ENCODE assay signal across 14 cellular contexts in genomic region chr5:16932401-16932800, GRCh38. TPM values are rescaled to one million over a fixed set of nuclear protein-coding genes. Genes with fewer than 3 reads are reported as not detected.
A peak's percentile ranks its signal among the peaks of the same experiment; 100 is the strongest.
DNase-seq lines count a peak whose midpoint lies in the region; ATAC-seq, FAIRE-seq and TF ChIP-seq lines count a peak whose summit lies in the region.
"Had no signal": no experiment of that assay in that cellular context is flagged by ENCODE, and none has a peak within 500 bp of the region (broad histone marks: within the 10 kb centered on the region; RNA-seq: fewer than 3 reads in every experiment).

No MANE protein-coding gene starts in this region.

- no peaks in the 10 kb centered on the region for H3K9me3 ChIP-seq in mammary epithelial cell (replicated peaks; ENCODE audit: insufficient read depth, low read length)
- H3K9me3 ChIP-seq in breast epithelium: no peaks in the 10 kb centered on the region
- no peaks in the 10 kb centered on the region for H3K9me3 ChIP-seq in endothelial cell of umbilical vein (replicated peaks; ENCODE audit: control insufficient read depth, insufficient read depth, low read length)
- no peaks in the 10 kb centered on the region for H3K9me3 ChIP-seq in tibial artery
- no peaks in the 10 kb centered on the region for H3K9me3 ChIP-seq in esophagus squamous epithelium

- dilution Hi-C loops in mammary epithelial cell (cut with HindIII; ENCODE audit: low sequenced_read_pairs) (no loop called here), endothelial cell of umbilical vein (cut with MboI; ENCODE audit: extremely low pct_ligation_motif_present, low sequenced_read_pairs) (no loop called here)

- in situ Hi-C loops in mammary epithelial cell (cut with MboI; ENCODE audit: low sequenced_read_pairs in 2 of 2): loop anchor here (10.0 kb wide), 3 partner anchors 192 to 252 kb away; no protein-coding TSS in a partner anchor

- H3K4me1 ChIP-seq in mammary epithelial cell (ENCODE audit: insufficient read depth, low read length): peaks cover 25% of the 10 kb centered on the region
- H3K4me1 ChIP-seq in breast epithelium: no peaks in the 10 kb centered on the region
- peaks cover 42% of the 10 kb centered on the region for H3K4me1 ChIP-seq in endothelial cell of umbilical vein (ENCODE audit: control insufficient read depth, extremely low read depth, insufficient read depth, low read length)
- H3K4me1 ChIP-seq in tibial artery: peaks cover 0 to 33% (median 17%) of the 10 kb centered on the region in 4 donors
- H3K4me1 ChIP-seq in esophagus squamous epithelium: peaks cover 0 to 64% (median 17%) of the 10 kb centered on the region in 3 donors

- H3K9me1 ChIP-seq in endothelial cell of umbilical vein (replicated peaks; ENCODE audit: control insufficient read depth, extremely low read depth, insufficient read depth, low read length): no peaks in the 10 kb centered on the region

- TF ChIP-seq CTCF in mammary epithelial cell (conservative IDR thresholded peaks at IDR 0.05 in 1 of 2, IDR thresholded peaks at IDR 0.05 in 1 of 2; ENCODE audit: extremely low read depth in 1 of 2, insufficient read depth in 1 of 2, low read depth in 1 of 2, low read length in 2 of 2) (no peak), breast epithelium (IDR thresholded peaks at IDR 0.05) (no peak), endothelial cell of umbilical vein (IDR thresholded peaks at IDR 0.05; ENCODE audit: extremely low read depth in 1 of 2, insufficient read depth in 1 of 2, low read depth in 1 of 2, low read length in 2 of 2) (no peak), nephron (IDR thresholded peaks at IDR 0.05; ENCODE audit: unreplicated experiment in 3 of 3) (no peak), tibial artery (IDR thresholded peaks at IDR 0.05) (no peak), esophagus squamous epithelium (IDR thresholded peaks at IDR 0.05) (no peak)

- H2AFZ ChIP-seq in mammary epithelial cell (ENCODE audit: low read depth, low read length): no peak overlapping the region
- no peak overlapping the region for H2AFZ ChIP-seq in endothelial cell of umbilical vein (ENCODE audit: low read depth, low read length)

- no peaks in the 10 kb centered on the region for H3K36me3 ChIP-seq in mammary epithelial cell (ENCODE audit: insufficient read depth, low read length)
- no peaks in the 10 kb centered on the region for H3K36me3 ChIP-seq in breast epithelium
- peaks cover 0 to 4% of the 10 kb centered on the region in 2 experiments for H3K36me3 ChIP-seq in endothelial cell of umbilical vein (ENCODE audit: control insufficient read depth in 2 of 2, extremely low read depth in 1 of 2, insufficient read depth in 2 of 2, low read length in 2 of 2)
- no peaks in the 10 kb centered on the region for H3K36me3 ChIP-seq in tibial artery
- H3K36me3 ChIP-seq in esophagus squamous epithelium: no peaks in the 10 kb centered on the region

- BruUV-seq in mammary epithelial cell (replicated peaks; lab: Mats Ljungman, UMichigan) (no TSS peak), endothelial cell of umbilical vein (replicated peaks; lab: Mats Ljungman, UMichigan) (no TSS peak)

- intact Hi-C loops in mammary epithelial cell (cut with micrococcal nuclease) (loop anchor here (5.0 kb wide), 1 partner anchor 85 kb away; no protein-coding TSS in a partner anchor), breast epithelium (cut with DNase I; ENCODE audit: low total_unique reads) (no loop called here), endothelial cell of umbilical vein (cut with micrococcal nuclease) (loop anchor here (10.0 kb wide), 1 partner anchor 238 kb away; no protein-coding TSS in a partner anchor), tibial artery (cut with DNase I; ENCODE audit: low total_unique reads) (loop anchor here (5.0 to 10.0 kb wide), 3 partner anchors 68 to 255 kb away; no protein-coding TSS in a partner anchor), esophagus squamous epithelium (cut with DNase I) (loop anchor here (10.0 kb wide), 2 partner anchors 148 to 202 kb away; no protein-coding TSS in a partner anchor)

- H3K4me2 ChIP-seq in mammary epithelial cell (ENCODE audit: insufficient read depth, low read depth, low read length): peak overlapping the region; percentile 46
- H3K4me2 ChIP-seq in endothelial cell of umbilical vein (ENCODE audit: insufficient read depth, low read length): peak overlapping the region; percentile 95

- no peaks in the 10 kb centered on the region for H3K9me3 Mint-ChIP-seq in nephron
- no peaks in the 10 kb centered on the region for H3K9me3 Mint-ChIP-seq in activated CD8-positive, alpha-beta T cell treated with anti-CD3 and anti-CD28 coated beads, Interleukin-2, amount 10 ng/mL, durations not matched to agents 7 days and 5 days (ENCODE audit: insufficient read depth)
- H3K9me3 Mint-ChIP-seq: CD8-positive, alpha-beta T cell had no signal

- H3K4me3 Mint-ChIP-seq in nephron: peak overlapping the region; percentile 95 to 98 (median 97)
- H3K4me3 Mint-ChIP-seq in activated CD8-positive, alpha-beta T cell treated with anti-CD3 and anti-CD28 coated beads, Interleukin-2, amount 10 ng/mL, durations not matched to agents 7 days and 5 days: no peak overlapping the region
- H3K4me3 Mint-ChIP-seq: CD8-positive, alpha-beta T cell had no signal

- DNase-seq in mammary epithelial cell (no peak), breast epithelium (ENCODE audit: low spot score in 2 of 2) (no peak), endothelial cell of umbilical vein (ENCODE audit: low read depth, low spot score) (no peak), tibial artery (no peak), esophagus squamous epithelium (lab: John Stamatoyannopoulos, UW) (no peak), NCI-H1694 treated with DMSO at 0.1 percent for 48 hours (lab: John Stamatoyannopoulos, UW) (no peak)
- DNase-seq in activated CD8-positive, alpha-beta T cell treated with anti-CD3 and anti-CD28 coated beads, Interleukin-2, amount 10 ng/mL, durations not matched to agents 7 days and 5 days: no peak
- DNase-seq: CD8-positive, alpha-beta T cell; GF-D8; Karpas-422; NCI-H1436 treated with DMSO at 0.1 percent for 48 hours; NCI-H446 treated with DMSO at 0.1 percent for 48 hours; occipital lobe had no signal

- 63% methylated on average over 3 of the region's 3 CpGs for WGBS in mammary epithelial cell (ENCODE audit: low coverage, missing lambda C conversion rate)
- 71% methylated on average over 3 of the region's 3 CpGs for WGBS in esophagus squamous epithelium, 2 donors

- POLR2A ChIA-PET in endothelial cell of umbilical vein (lab: Charles Lee): interaction anchor here (1.0 kb wide), 1 partner anchor 186 kb away, joined by 3 read pairs; no protein-coding TSS in a partner anchor
- POLR2A ChIA-PET in activated CD8-positive, alpha-beta T cell treated with anti-CD3 and anti-CD28 coated beads, Interleukin-2, amount 10 ng/mL, durations not matched to agents 7 days and 5 days (lab: Charles Lee): no interaction called here

- H3K4me3 ChIP-seq in mammary epithelial cell (replicated peaks in 1 of 3; ENCODE audit: insufficient read depth in 1 of 3, low read depth in 2 of 3, low read length in 3 of 3) (no peak overlapping the region), breast epithelium (no peak overlapping the region), endothelial cell of umbilical vein (replicated peaks in 1 of 3; ENCODE audit: insufficient read depth in 1 of 3, low read depth in 1 of 3, low read length in 3 of 3) (peak overlapping the region in 2 of 3 experiments; percentile 18 to 83), tibial artery (no peak overlapping the region), esophagus squamous epithelium (no peak overlapping the region)

- no peak for FAIRE-seq in endothelial cell of umbilical vein (lab: Jason Lieb, UNC)

- peaks cover 60% of the 10 kb centered on the region for H3K4me1 Mint-ChIP-seq in nephron
- peaks cover 10% of the 10 kb centered on the region for H3K4me1 Mint-ChIP-seq in activated CD8-positive, alpha-beta T cell treated with anti-CD3 and anti-CD28 coated beads, Interleukin-2, amount 10 ng/mL, durations not matched to agents 7 days and 5 days (ENCODE audit: low read depth)

- H3K79me2 ChIP-seq in mammary epithelial cell (ENCODE audit: insufficient read depth, low read length): peaks cover 84% of the 10 kb centered on the region
- H3K79me2 ChIP-seq in endothelial cell of umbilical vein (ENCODE audit: control insufficient read depth, insufficient read depth, low read length): peaks cover 84% of the 10 kb centered on the region

- H4K20me1 ChIP-seq in mammary epithelial cell (ENCODE audit: insufficient read depth, low read length): peaks cover 19% of the 10 kb centered on the region
- H4K20me1 ChIP-seq in endothelial cell of umbilical vein (replicated peaks; ENCODE audit: control insufficient read depth, extremely low read depth, insufficient read depth, low read length): peaks cover 18% of the 10 kb centered on the region

- peak overlapping the region; percentile 80 to 90 (median 82) for H3K27ac Mint-ChIP-seq in nephron
- no peak overlapping the region for H3K27ac Mint-ChIP-seq in activated CD8-positive, alpha-beta T cell treated with anti-CD3 and anti-CD28 coated beads, Interleukin-2, amount 10 ng/mL, durations not matched to agents 7 days and 5 days
- H3K27ac Mint-ChIP-seq: CD8-positive, alpha-beta T cell had no signal

- H3K27ac ChIP-seq in mammary epithelial cell (ENCODE audit: insufficient read depth, low read depth, low read length) (no peak overlapping the region), breast epithelium (no peak overlapping the region), endothelial cell of umbilical vein (ENCODE audit: insufficient read depth, low read depth, low read length) (no peak overlapping the region), tibial artery (no peak overlapping the region), esophagus squamous epithelium (no peak overlapping the region)

- CTCF ChIA-PET in mammary epithelial cell (lab: Charles Lee; ENCODE audit: low non-redundant PET) (no interaction called here), endothelial cell of umbilical vein (lab: Charles Lee) (interaction anchor here (1.0 to 12.0 kb wide), 20 partner anchors 10 to 257 kb away, joined by 3 to 257 read pairs (median 6); no protein-coding TSS in a partner anchor)
- CTCF ChIA-PET in activated CD8-positive, alpha-beta T cell treated with anti-CD3 and anti-CD28 coated beads, Interleukin-2, amount 10 ng/mL, durations not matched to agents 7 days and 5 days (lab: Charles Lee): interaction anchor here (0.7 to 2.7 kb wide), 2 partner anchors 16 to 258 kb away, joined by 3 to 11 read pairs; no protein-coding TSS in a partner anchor

- no peak for ATAC-seq in activated CD8-positive, alpha-beta T cell treated with anti-CD3 and anti-CD28 coated beads, Interleukin-2, amount 10 ng/mL, durations not matched to agents 7 days and 5 days
- ATAC-seq: CD8-positive, alpha-beta T cell had no signal

- H3K27me3 ChIP-seq in mammary epithelial cell (ENCODE audit: insufficient read depth, low read length) (no peaks in the 10 kb centered on the region), breast epithelium (no peaks in the 10 kb centered on the region), endothelial cell of umbilical vein (ENCODE audit: control insufficient read depth in 2 of 2, insufficient read depth in 2 of 2, low read length in 2 of 2) (no peaks in the 10 kb centered on the region), tibial artery (no peaks in the 10 kb centered on the region), esophagus squamous epithelium (peaks cover 0 to 24% (median 0%) of the 10 kb centered on the region in 4 donors)

- no peaks in the 10 kb centered on the region for H3K36me3 Mint-ChIP-seq in nephron (ENCODE audit: low read depth)
- H3K36me3 Mint-ChIP-seq in activated CD8-positive, alpha-beta T cell treated with anti-CD3 and anti-CD28 coated beads, Interleukin-2, amount 10 ng/mL, durations not matched to agents 7 days and 5 days (ENCODE audit: low read depth): no peaks in the 10 kb centered on the region
- H3K36me3 Mint-ChIP-seq: CD8-positive, alpha-beta T cell had no signal

- H3K27me3 Mint-ChIP-seq in nephron (ENCODE audit: low read depth): peaks cover 11% of the 10 kb centered on the region
- H3K27me3 Mint-ChIP-seq in activated CD8-positive, alpha-beta T cell treated with anti-CD3 and anti-CD28 coated beads, Interleukin-2, amount 10 ng/mL, durations not matched to agents 7 days and 5 days (ENCODE audit: low read depth): peaks cover 39% of the 10 kb centered on the region

- no peak overlapping the region for H3K9ac ChIP-seq in mammary epithelial cell (ENCODE audit: insufficient read depth, low read length)
- H3K9ac ChIP-seq in endothelial cell of umbilical vein (replicated peaks; ENCODE audit: extremely low read depth, insufficient read depth, low read length): no peak overlapping the region

- TF ChIP-seq POLR2A in breast epithelium (IDR thresholded peaks at IDR 0.05): no peak
- no peak for TF ChIP-seq POLR2A in endothelial cell of umbilical vein (IDR thresholded peaks at IDR 0.05; ENCODE audit: low read depth, low read length)
- TF ChIP-seq POLR2A in esophagus squamous epithelium (IDR thresholded peaks at IDR 0.05): no peak

RNA-seq across cellular contexts. Expression of gene MYO10, which starts 3.7 kb away (rescaled TPM):
- total RNA-seq in mammary epithelial cell: 10 to 100 TPM; 34.3 to 69.7 TPM
- polyA plus RNA-seq in mammary epithelial cell: 13.1 TPM
- 126 TPM for polyA minus RNA-seq in mammary epithelial cell
- total RNA-seq in breast epithelium: 10 to 100 TPM in 2 of 3 donors, 1 to 10 TPM in 1; 8.6 to 22.6 (median 21.2) TPM
- total RNA-seq in endothelial cell of umbilical vein: 144 and 148 TPM in 2 replicates
- 20.1 and 36.0 TPM in 2 replicates for polyA plus RNA-seq in endothelial cell of umbilical vein
- 37.7 and 42.0 TPM in 2 replicates for polyA plus RNA-seq in endothelial cell of umbilical vein (2011; cell fraction: cytosol; rRNA removed)
- polyA plus RNA-seq in endothelial cell of umbilical vein (2011; cell fraction: nucleus; rRNA removed): 71.0 and 77.6 TPM in 2 replicates
- 66.3 and 73.2 TPM in 2 replicates for polyA plus RNA-seq in endothelial cell of umbilical vein (2012)
- 128 and 136 TPM in 2 replicates for polyA minus RNA-seq in endothelial cell of umbilical vein
- polyA minus RNA-seq in endothelial cell of umbilical vein (2011; cell fraction: cytosol; rRNA and poly(A)+ RNA removed): 8.3 TPM
- polyA minus RNA-seq in endothelial cell of umbilical vein (2011; cell fraction: nucleus; rRNA and poly(A)+ RNA removed): 208 and 230 TPM in 2 replicates
- 10 to 100 TPM; 21.0 to 29.8 (median 27.3) TPM for total RNA-seq in esophagus squamous epithelium
- not detected for total RNA-seq in activated CD8-positive, alpha-beta T cell treated with anti-CD3 and anti-CD28 coated beads, Interleukin-2, amount 10 ng/mL, durations not matched to agents 7 days and 5 days
- total RNA-seq: CD8-positive, alpha-beta T cell had no signal

Comparison
In these comparisons a context has a peak if more than half of its experiments do, and no peak if none do; other contexts are left out.
1. H3K4me3 ChIP-seq: peak in endothelial cell of umbilical vein (2 of 3); none in mammary epithelial cell (0 of 3), breast epithelium (0 of 3), tibial artery (0 of 2) and esophagus squamous epithelium (0 of 4).
2. RNA of gene MYO10, which starts 3.7 kb away (total RNA-seq): 144 to 148 TPM in endothelial cell of umbilical vein, 34.3 to 69.7 TPM in mammary epithelial cell, 21.0 to 29.8 TPM in esophagus squamous epithelium and 8.6 to 22.6 TPM in breast epithelium; not detected in activated CD8-positive, alpha-beta T cell treated with anti-CD3 and anti-CD28 coated beads, Interleukin-2, amount 10 ng/mL, durations not matched to agents 7 days and 5 days; every median in the first group is over 4 times any median in the second.